Comparison of ENCODE assay signal across 13 cellular contexts in genomic region chr16:70749006-70749678, GRCh38. TPM values are rescaled to one million over a fixed set of nuclear protein-coding genes. Genes with fewer than 3 reads are reported as not detected.
A peak's percentile ranks its signal among the peaks of the same experiment; 100 is the strongest.
DNase-seq lines count a peak whose midpoint lies in the region; ATAC-seq and TF ChIP-seq lines count a peak whose summit lies in the region.
"Had no signal": no experiment of that assay in that cellular context is flagged by ENCODE, and none has a peak within 500 bp of the region (broad histone marks: within the 10 kb centered on the region; RNA-seq: fewer than 3 reads in every experiment).

No MANE protein-coding gene starts in this region.

- no peaks in the 10 kb centered on the region for H3K36me3 ChIP-seq in SK-N-MC (ENCODE audit: insufficient read depth, low read length)
- H3K36me3 ChIP-seq: thoracic aorta had no signal

- DNase-seq in HT-29 (ENCODE audit: low spot score) (peak; percentile 53), SK-N-MC (ENCODE audit: low read depth, low spot score) (no peak), left colon (peak; percentile 79 to 85), lower leg skin (ENCODE audit: low spot score in 2 of 2) (no peak), DMS 273 (lab: John Stamatoyannopoulos, UW; ENCODE audit: unreplicated experiment) (no peak), left ventricle myocardium superior (no peak)
- DNase-seq in stimulated activated effector memory CD8-positive, alpha-beta T cell treated with anti-CD3 and anti-CD28 coated beads, Interleukin-12 subunit alpha, Interleukin-12 subunit beta, amount 100 ng/mL, for 72 hours (ENCODE audit: low spot score in 2 of 2), result no peak
- DNase-seq: aorta, DND-41 had no signal

- H3K4me1 Mint-ChIP-seq in stimulated activated effector memory CD8-positive, alpha-beta T cell treated with anti-CD3 and anti-CD28 coated beads, Interleukin-12 subunit alpha, Interleukin-12 subunit beta, amount 100 ng/mL, for 72 hours, result peaks cover 17% of the 10 kb centered on the region

- H3K9me3 ChIP-seq in SK-N-MC (ENCODE audit: low read depth, low read length), result no peaks in the 10 kb centered on the region
- H3K9me3 ChIP-seq: thoracic aorta had no signal

- no peaks in the 10 kb centered on the region for H3K9me3 Mint-ChIP-seq in stimulated activated effector memory CD8-positive, alpha-beta T cell treated with anti-CD3 and anti-CD28 coated beads, Interleukin-12 subunit alpha, Interleukin-12 subunit beta, amount 100 ng/mL, for 72 hours

- H3K4me3 ChIP-seq in SK-N-MC, result no peak overlapping the region; the same call in 1 of the 2 replicates
- no peak overlapping the region for H3K4me3 ChIP-seq in lower leg skin (ENCODE audit: low read depth, poor library complexity, severe bottlenecking)
- H3K4me3 ChIP-seq: thoracic aorta had no signal

- H3K27ac ChIP-seq in SK-N-MC, result 0 out of 2 replicates have a peak overlapping the region, but pooled peaks have one; percentile 36

- no peak overlapping the region for H3K4me3 Mint-ChIP-seq in stimulated activated effector memory CD8-positive, alpha-beta T cell treated with anti-CD3 and anti-CD28 coated beads, Interleukin-12 subunit alpha, Interleukin-12 subunit beta, amount 100 ng/mL, for 72 hours

- peaks cover 13% of the 10 kb centered on the region for H3K36me3 Mint-ChIP-seq in stimulated activated effector memory CD8-positive, alpha-beta T cell treated with anti-CD3 and anti-CD28 coated beads, Interleukin-12 subunit alpha, Interleukin-12 subunit beta, amount 100 ng/mL, for 72 hours

- no peak for TF ChIP-seq POLR2A in lower leg skin (IDR thresholded peaks at IDR 0.05)

- ATAC-seq in left colon, result peak; percentile 59
- no peak for ATAC-seq in stimulated activated effector memory CD8-positive, alpha-beta T cell treated with anti-CD3 and anti-CD28 coated beads, Interleukin-12 subunit alpha, Interleukin-12 subunit beta, amount 100 ng/mL, for 72 hours
- no peak for ATAC-seq in left ventricle myocardium superior
- no peak for ATAC-seq in GM21825 (IDR thresholded peaks at IDR 0.05; ENCODE audit: unreplicated experiment)
- ATAC-seq: SK-N-SH treated with all-trans-retinoic acid at 6 μM for 48 hours had no signal

- no peak overlapping the region for H3K9ac ChIP-seq in SK-N-MC (ENCODE audit: insufficient read length)

- WGBS in lower leg skin, 2 donors, result 76 to 87% methylated on average over 9 of the region's 9 CpGs

- peak overlapping the region; percentile 12 for H3K27ac Mint-ChIP-seq in stimulated activated effector memory CD8-positive, alpha-beta T cell treated with anti-CD3 and anti-CD28 coated beads, Interleukin-12 subunit alpha, Interleukin-12 subunit beta, amount 100 ng/mL, for 72 hours
- H3K27ac Mint-ChIP-seq: progenitor cell of endocrine pancreas had no signal

- intact Hi-C loops in left colon (cut with DNase I, micrococcal nuclease) (loop anchor here in 1 of 2 donors (10.0 kb wide), 1 partner anchor 64 kb away; the partner anchor contains the start of gene MTSS2), lower leg skin (cut with DNase I; ENCODE audit: low total_unique reads) (no loop called here), left ventricle myocardium superior (cut with micrococcal nuclease) (no loop called here)

- TF ChIP-seq CTCF in lower leg skin (IDR thresholded peaks at IDR 0.05), result no peak

RNA-seq across cellular contexts. Expression of gene VAC14, which starts 51.8 kb away (rescaled TPM):
- total RNA-seq in HT-29 (2014; rRNA removed; shearing (Covaris generic)), result 92.3 and 109 TPM in 2 replicates
- total RNA-seq in left colon, result 10 to 100 TPM; 26.9 to 32.1 TPM
- 10 to 100 TPM; 20.1 to 47.8 (median 39.0) TPM for total RNA-seq in lower leg skin
- 20.4 TPM for total RNA-seq in left ventricle myocardium superior

Comparison
In these comparisons a context has a peak if more than half of its experiments do, and no peak if none do; other contexts are left out.
1. DNase-seq: peak in HT-29 (single experiment) and left colon (2 of 2); none in SK-N-MC (single experiment), stimulated activated effector memory CD8-positive, alpha-beta T cell treated with anti-CD3 and anti-CD28 coated beads, Interleukin-12 subunit alpha, Interleukin-12 subunit beta, amount 100 ng/mL, for 72 hours (0 of 2), lower leg skin (0 of 2), DMS 273 (single experiment) and left ventricle myocardium superior (single experiment).